ENCODE assay signal across 5 cellular contexts in genomic region chr10:47730911-47731310, GRCh38. TPM values are rescaled to one million over a fixed set of nuclear protein-coding genes. Genes with fewer than 3 reads are reported as not detected.
"Had no signal": no experiment of that assay in that cellular context is flagged by ENCODE, and none has a peak within 500 bp of the region (broad histone marks: within the 10 kb centered on the region; RNA-seq: fewer than 3 reads in every experiment).

No MANE protein-coding gene starts in this region.

RNA-seq across cellular contexts. Expression of gene SYT15B, which starts 32.5 kb away (rescaled TPM):
- total RNA-seq: hepatocyte, mammary epithelial cell, myocyte had no signal
- polyA plus RNA-seq: immature natural killer cell, keratinocyte had no signal
